ENCODE assay signal across 8 cellular contexts in the genomic region with DNA sequence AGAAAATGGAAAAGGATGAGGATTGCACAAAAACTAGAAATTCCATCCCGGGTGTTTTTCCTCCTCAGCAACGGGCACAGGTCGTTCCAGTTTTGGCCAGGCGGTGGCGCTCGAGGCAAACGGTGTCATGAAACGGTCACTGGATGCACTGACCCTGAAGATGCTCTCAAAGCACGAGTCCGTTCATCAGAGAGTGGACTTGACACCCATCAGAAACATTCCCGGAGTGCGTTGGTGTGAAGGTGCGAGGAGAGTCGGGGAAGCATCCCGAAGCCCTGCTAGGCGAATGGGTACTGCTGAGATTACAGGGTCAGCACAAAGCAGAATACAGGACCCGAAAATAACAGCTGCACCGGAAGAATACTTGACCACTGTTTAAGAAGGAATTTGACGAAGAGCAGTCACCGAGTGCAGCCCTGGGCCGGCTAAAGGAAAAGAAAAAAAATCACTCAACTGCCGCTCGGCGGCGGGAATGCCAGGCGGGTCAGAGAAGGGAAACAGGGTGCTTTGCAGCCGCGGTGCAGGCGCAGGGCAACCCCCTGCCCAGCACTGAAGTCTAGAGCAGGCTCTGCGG.
DNase-seq lines count a peak whose midpoint lies in the region; TF ChIP-seq lines count a peak whose summit lies in the region.

No MANE protein-coding gene starts in this region.

- peaks cover 8% of the 10 kb centered on the region for H3K4me1 Mint-ChIP-seq in endothelial cell (ENCODE audit: unreplicated experiment)

- H3K27me3 Mint-ChIP-seq in endothelial cell (ENCODE audit: unreplicated experiment): peaks cover 2% of the 10 kb centered on the region

- no peaks in the 10 kb centered on the region for H3K9me3 Mint-ChIP-seq in endothelial cell (ENCODE audit: unreplicated experiment)

- peak overlapping the region; percentile 87 for H3K4me3 Mint-ChIP-seq in endothelial cell (ENCODE audit: unreplicated experiment)

- H3K36me3 Mint-ChIP-seq in endothelial cell (ENCODE audit: low read depth, unreplicated experiment): no peaks in the 10 kb centered on the region

- peak; percentile 90 for TF ChIP-seq CTCF in C4-2B (conservative IDR thresholded peaks at IDR 0.05)
- peak; percentile 95 for TF ChIP-seq CTCF in endothelial cell (IDR thresholded peaks at IDR 0.05; ENCODE audit: unreplicated experiment)

- WGBS in mesodermal cell (ENCODE audit: insufficient coverage in 2 of 2), 2 experiments: 1 to 2% methylated on average over 26 to 27 of the region's 30 CpGs

- peak; percentile 24 for DNase-seq in HS-5 (ENCODE audit: low read depth)
- peak; percentile 53 for DNase-seq in NOMO-1 treated with dmso at 0.1 percent for 144 hours (lab: John Stamatoyannopoulos, UW; ENCODE audit: unreplicated experiment)
- DNase-seq in activated CD8-positive, alpha-beta memory T cell treated with anti-CD3 and anti-CD28 coated beads, Interleukin-2, amount 50 U/mL, for 48 hours: peak; percentile 96
- peak; percentile 95 for DNase-seq in endothelial cell (ENCODE audit: low spot score)
- DNase-seq in stimulated activated CD8-positive, alpha-beta memory T cell treated with anti-CD3 and anti-CD28 coated beads, Interleukin-12 subunit alpha, Interleukin-12 subunit beta, amount 100 ng/mL, for 24 hours (ENCODE audit: extremely low read depth): peak; percentile 35
- no peak for DNase-seq in 8988T

- no peaks in the 10 kb centered on the region for H3K36me3 ChIP-seq in mesodermal cell (ENCODE audit: control insufficient read depth, insufficient read depth, low read length)

- no peak overlapping the region for H3K27ac Mint-ChIP-seq in endothelial cell (ENCODE audit: unreplicated experiment)

- no peaks in the 10 kb centered on the region for H3K4me1 ChIP-seq in mesodermal cell (ENCODE audit: control insufficient read depth, insufficient read depth, low read length, poor library complexity, severe bottlenecking)

- no peaks in the 10 kb centered on the region for H3K9me3 ChIP-seq in mesodermal cell (ENCODE audit: control insufficient read depth, low read length)

- no peak overlapping the region for H3K27ac ChIP-seq in C4-2B
- peak overlapping the region; percentile 29 for H3K27ac ChIP-seq in mesodermal cell (ENCODE audit: low read depth, low read length, severe bottlenecking)

- H3K4me3 ChIP-seq in mesodermal cell (ENCODE audit: extremely low read depth, insufficient read depth, low read length, poor library complexity, severe bottlenecking): peak overlapping the region; percentile 22
